20 cellular contexts compared by ENCODE assay signal in genomic region chr17:65573283-65573603, GRCh38. TPM values are rescaled to one million over a fixed set of nuclear protein-coding genes. Genes with fewer than 3 reads are reported as not detected.
DNase-seq lines count a peak whose midpoint lies in the region; ATAC-seq, FAIRE-seq and TF ChIP-seq lines count a peak whose summit lies in the region.
"Had no signal": no experiment of that assay in that cellular context is flagged by ENCODE, and none has a peak within 500 bp of the region (broad histone marks: within the 10 kb centered on the region; RNA-seq: fewer than 3 reads in every experiment).

No MANE protein-coding gene starts in this region.

- no peaks in the 10 kb centered on the region; a peak in 1 of 5 replicates for H3K9me3 Mint-ChIP-seq in H9
- H3K9me3 Mint-ChIP-seq: CD8-positive, alpha-beta T cell had no signal

- H2AK5ac ChIP-seq in H9 (ENCODE audit: insufficient read length, low read length) (no peak overlapping the region), H1 (ENCODE audit: low read depth, low read length) (peak overlapping the region; percentile 98), neuronal stem cell (ENCODE audit: low read depth, low read length) (peak overlapping the region; percentile 65)

- peak overlapping the region; percentile 18 for H4K5ac ChIP-seq in H9 (ENCODE audit: insufficient read length, low read depth, low read length)
- H4K5ac ChIP-seq in H1 (ENCODE audit: insufficient read length, low read depth, low read length), result peak overlapping the region; percentile 63

- H3K36me3 Mint-ChIP-seq in H9 (ENCODE audit: insufficient read depth in 1 of 3, low read depth in 3 of 3), result 0 out of 7 replicates have a peak, but pooled peaks cover 0 to 2% (median 0%) of the 10 kb centered on the region in 3 experiments
- H3K36me3 Mint-ChIP-seq: CD8-positive, alpha-beta T cell had no signal

- H2BK15ac ChIP-seq in H9 (ENCODE audit: low read depth, low read length) (no peak overlapping the region), H1 (ENCODE audit: low read length) (no peak overlapping the region), neuronal stem cell (ENCODE audit: low read length) (no peak overlapping the region)

- peak overlapping the region; percentile 69 for H3K18ac ChIP-seq in H9 (ENCODE audit: insufficient read length, low read depth, low read length)
- peak overlapping the region; percentile 96 for H3K18ac ChIP-seq in H1 (ENCODE audit: extremely low read depth, low read length)
- peak overlapping the region; percentile 54 for H3K18ac ChIP-seq in neuronal stem cell (ENCODE audit: low read length)

- TF ChIP-seq CTCF in H9 (conservative IDR thresholded peaks at IDR 0.05) (no peak), H1 (IDR thresholded peaks at IDR 0.05; ENCODE audit: control extremely low read depth in 1 of 3, insufficient read depth in 1 of 3, low read depth in 1 of 3, low read length in 3 of 3) (no peak), foreskin fibroblast (IDR thresholded peaks at IDR 0.05; ENCODE audit: low read depth, low read length) (no peak)

- peak overlapping the region; percentile 47 for H2BK5ac ChIP-seq in H9 (ENCODE audit: insufficient read length, low read length)
- peak overlapping the region; percentile 99 for H2BK5ac ChIP-seq in H1 (ENCODE audit: low read depth, low read length)
- H2BK5ac ChIP-seq in neuronal stem cell (ENCODE audit: low read length), result no peak overlapping the region

- no peak for TF ChIP-seq POLR2A in H1 (IDR thresholded peaks at IDR 0.05; ENCODE audit: control extremely low read depth in 1 of 2, low read depth in 2 of 2, low read length in 2 of 2)

- POLR2A ChIA-PET in H1 (lab: Charles Lee; ENCODE audit: partially characterized antibody), result interaction anchor here (0.7 to 3.4 kb wide), 12 partner anchors 8 to 598 kb away, joined by 3 to 26 read pairs (median 5); partner anchors contain the start of gene AXIN2

- no peaks in the 10 kb centered on the region for H3K79me2 ChIP-seq in H9 (ENCODE audit: insufficient read depth, low read length)
- H3K79me2 ChIP-seq in H1 (ENCODE audit: control insufficient read depth in 1 of 2, insufficient read depth in 2 of 2, low read length in 2 of 2), result no peaks in the 10 kb centered on the region

- H3K27ac Mint-ChIP-seq in H9, result peak overlapping the region; percentile 96 to 99 (median 97)
- H3K27ac Mint-ChIP-seq: CD8-positive, alpha-beta T cell had no signal

- DNase-seq in H9, result no peak
- DNase-seq in H1 (ENCODE audit: low read depth in 1 of 2, low spot score in 2 of 2), result peak in 1 of 2 experiments; percentile 78
- no peak for DNase-seq in neuronal stem cell (ENCODE audit: low spot score)
- DNase-seq in stimulated activated CD4-positive, alpha-beta T cell treated with anti-CD3 and anti-CD28 coated beads, Interleukin-15, amount 100 ng/mL, for 24 hours, result no peak
- no peak for DNase-seq in foreskin fibroblast
- DNase-seq: CD8-positive, alpha-beta T cell; DMS53; NCI-H1105; NCI-H1694 treated with DMSO at 0.1 percent for 48 hours; NCI-H2227 treated with DMSO at 0.1 percent for 48 hours; NCI-H510A treated with DMSO at 0.1 percent for 48 hours; NCI-H82; SHP77 had no signal

- no peak overlapping the region for H3K9ac ChIP-seq in H9 (ENCODE audit: extremely low read depth, insufficient read length, low read length)
- peak overlapping the region in 3 of 4 experiments; percentile 49 to 78 (median 53); a peak in 6 of 7 replicates for H3K9ac ChIP-seq in H1 (replicated peaks in 1 of 4; ENCODE audit: extremely low read depth in 1 of 4, low read depth in 3 of 4, low read length in 3 of 4)
- H3K9ac ChIP-seq in neuronal stem cell (ENCODE audit: low read depth, low read length, poor library complexity), result no peak overlapping the region
- H3K9ac ChIP-seq: BLaER1 treated with 17β-estradiol and CSF1 and Interleukin-3, amounts not matched to agents 10 nM and 100 nM had no signal

- peak overlapping the region; percentile 1 to 69; a peak in 4 of 5 replicates for H3K4me3 Mint-ChIP-seq in H9
- H3K4me3 Mint-ChIP-seq: CD8-positive, alpha-beta T cell had no signal

- H3K27me3 ChIP-seq in H9 (ENCODE audit: insufficient read depth, low read length) (no peaks in the 10 kb centered on the region; the same call in 1 of the 2 replicates), H1 (replicated peaks in 1 of 4; ENCODE audit: control insufficient read depth in 3 of 4, extremely low read depth in 1 of 4, insufficient read depth in 3 of 4, low read length in 3 of 4) (no peaks in the 10 kb centered on the region), neuronal stem cell (ENCODE audit: control insufficient read depth in 3 of 3, insufficient read depth in 3 of 3, low read depth in 1 of 3, low read length in 3 of 3) (peaks cover 0 to 13% (median 0%) of the 10 kb centered on the region in 3 experiments)
- H3K27me3 ChIP-seq: BLaER1 treated with 17β-estradiol and CSF1 and Interleukin-3, amounts not matched to agents 10 nM and 100 nM had no signal

- H2BK20ac ChIP-seq in H9 (ENCODE audit: low read depth, low read length, poor library complexity, severe bottlenecking) (no peak overlapping the region), H1 (ENCODE audit: low read length) (peak overlapping the region; percentile 98)

- no peak for TF ChIP-seq EP300 in H1 (IDR thresholded peaks at IDR 0.05; ENCODE audit: borderline replicate concordance in 1 of 2, low read depth in 2 of 2, low read length in 2 of 2)

- H3K4me1 Mint-ChIP-seq in H9, result peaks cover 53 to 54% of the 10 kb centered on the region in 2 experiments

- H2BK12ac ChIP-seq in H9 (ENCODE audit: insufficient read length, low read depth, low read length), result peak overlapping the region; percentile 29
- peak overlapping the region; percentile 100 for H2BK12ac ChIP-seq in H1 (ENCODE audit: low read depth, low read length)
- no peak overlapping the region for H2BK12ac ChIP-seq in neuronal stem cell (ENCODE audit: low read length)

- no CpG with 5 or more reads among the region's 5 CpGs for WGBS in H9 (ENCODE audit: extremely low coverage, insufficient read length, low lambda C conversion rate)
- 9% methylated on average over 4 of the region's 5 CpGs; no CpG with 5 or more reads in 1 of the 2 experiments for WGBS in H1 (ENCODE audit: extremely low coverage in 1 of 2, insufficient coverage in 1 of 2, insufficient read length in 1 of 2, insufficient replicate concordance in 2 of 2, low coverage in 1 of 2, low lambda C conversion rate in 2 of 2, missing lambda C conversion rate in 1 of 2), 2 experiments
- no CpG with 5 or more reads among the region's 5 CpGs for WGBS in neuronal stem cell (ENCODE audit: extremely low coverage in 2 of 2, insufficient read length in 2 of 2, insufficient replicate concordance in 1 of 2), 2 donors

- FAIRE-seq in H1 (lab: Jason Lieb, UNC), result no peak
- FAIRE-seq: GM12892, H54 had no signal

- H3K23ac ChIP-seq in H9 (ENCODE audit: insufficient read length, low read depth, low read length), result no peak overlapping the region
- no peak overlapping the region for H3K23ac ChIP-seq in H1 (ENCODE audit: insufficient read length)
- peak overlapping the region; percentile 47 for H3K23ac ChIP-seq in neuronal stem cell (ENCODE audit: low read depth, low read length, poor library complexity)

- H3K14ac ChIP-seq in H9 (ENCODE audit: insufficient read depth, low read length) (peak overlapping the region; percentile 67), H1 (ENCODE audit: insufficient read length) (peak overlapping the region; percentile 4), neuronal stem cell (ENCODE audit: low read length) (no peak overlapping the region)

- CTCF ChIA-PET in H1 (lab: Charles Lee; ENCODE audit: partially characterized antibody), result interaction anchor here (0.6 to 1.4 kb wide), 2 partner anchors 10 to 17 kb away, joined by 3 to 4 read pairs; no protein-coding TSS in a partner anchor

- H4K8ac ChIP-seq in H9 (replicated peaks; ENCODE audit: insufficient read length, low read depth, low read length), result no peak overlapping the region
- peak overlapping the region; percentile 75 for H4K8ac ChIP-seq in H1 (ENCODE audit: extremely low read depth, insufficient read depth, low read length)
- no peak overlapping the region for H4K8ac ChIP-seq in neuronal stem cell (ENCODE audit: low read depth, low read length)

- no peaks in the 10 kb centered on the region for H4K20me1 ChIP-seq in H9 (ENCODE audit: control insufficient read depth, insufficient read depth, insufficient read length)
- no peaks in the 10 kb centered on the region for H4K20me1 ChIP-seq in H1 (replicated peaks in 1 of 2; ENCODE audit: control insufficient read depth in 1 of 2, insufficient read depth in 2 of 2, low read length in 2 of 2)
- H4K20me1 ChIP-seq: BLaER1 treated with 17β-estradiol and CSF1 and Interleukin-3, amounts not matched to agents 10 nM and 100 nM had no signal

- TF ChIP-seq RAD21 in H1 (IDR thresholded peaks at IDR 0.05 in 1 of 2, conservative IDR thresholded peaks at IDR 0.05 in 1 of 2; ENCODE audit: low read depth in 2 of 2, low read length in 2 of 2), result no peak

- H3K4me2 ChIP-seq in H9 (ENCODE audit: insufficient read depth, insufficient read length, low read length), result no peak overlapping the region
- H3K4me2 ChIP-seq in H1 (ENCODE audit: insufficient read depth in 1 of 2, low read depth in 2 of 2, low read length in 2 of 2), result peak overlapping the region; percentile 64 to 78
- no peak overlapping the region for H3K4me2 ChIP-seq in neuronal stem cell (ENCODE audit: insufficient read depth, low read length, poor library complexity, severe bottlenecking)
- H3K4me2 ChIP-seq: BLaER1 treated with 17β-estradiol and CSF1 and Interleukin-3, amounts not matched to agents 10 nM and 100 nM had no signal

- peak overlapping the region in 2 of 4 experiments; percentile 16 to 40; a peak in 3 of 8 replicates for H3K4me3 ChIP-seq in H1 (ENCODE audit: extremely low read depth in 1 of 4, insufficient read depth in 2 of 4, low read depth in 3 of 4, low read length in 4 of 4)
- H3K4me3 ChIP-seq in iPS-18c (ENCODE audit: insufficient read depth, low read depth, low read length), result 0 out of 2 replicates have a peak overlapping the region, but pooled peaks have one; percentile 9
- peak overlapping the region in 1 of 2 donors; percentile 1 for H3K4me3 ChIP-seq in neuronal stem cell (ENCODE audit: low read length in 2 of 2)
- H3K4me3 ChIP-seq in foreskin fibroblast (ENCODE audit: low read depth in 1 of 2, low read length in 2 of 2), result no peak overlapping the region
- H3K4me3 ChIP-seq: BLaER1 treated with 17β-estradiol and CSF1 and Interleukin-3, amounts not matched to agents 10 nM and 100 nM; SK-N-MC had no signal

- H3K4ac ChIP-seq in H9 (ENCODE audit: low read depth, low read length) (peak overlapping the region; percentile 30; the same call in 1 of the 2 replicates), H1 (replicated peaks; ENCODE audit: insufficient read length, low read depth, low read length) (peak overlapping the region; percentile 100), neuronal stem cell (ENCODE audit: low read length) (no peak overlapping the region)

- H3T11ph ChIP-seq in H9 (ENCODE audit: low read length), result no peak overlapping the region

- H2AFZ ChIP-seq in H9 (ENCODE audit: low read length) (no peak overlapping the region), H1 (ENCODE audit: low read length) (no peak overlapping the region), neuronal stem cell (ENCODE audit: low read length) (peak overlapping the region; percentile 69)

- H3K9me3 ChIP-seq in H9 (ENCODE audit: control insufficient read depth, low read depth, low read length) (no peaks in the 10 kb centered on the region), H1 (ENCODE audit: insufficient read depth in 2 of 2, low read depth in 1 of 2, low read length in 1 of 2) (no peaks in the 10 kb centered on the region), iPS-18c (ENCODE audit: control insufficient read depth, insufficient read depth, low read length) (no peaks in the 10 kb centered on the region), neuronal stem cell (replicated peaks in 1 of 2; ENCODE audit: control insufficient read depth in 2 of 2, insufficient read depth in 1 of 2, low read depth in 1 of 2, low read length in 2 of 2) (no peaks in the 10 kb centered on the region)

- H3K27me3 Mint-ChIP-seq in H9 (ENCODE audit: low read depth), result peaks cover 7% of the 10 kb centered on the region

- no peak overlapping the region for H3K56ac ChIP-seq in H9 (ENCODE audit: insufficient read length, low read depth, low read length)
- H3K56ac ChIP-seq in H1 (replicated peaks; ENCODE audit: insufficient read length, low read depth, low read length), result peak overlapping the region; percentile 70

- peak overlapping the region; percentile 88 for H3K27ac ChIP-seq in H9 (ENCODE audit: insufficient read length, low read depth, low read length)
- H3K27ac ChIP-seq in H1 (ENCODE audit: low read depth, low read length), result peak overlapping the region; percentile 93
- H3K27ac ChIP-seq in neuronal stem cell (replicated peaks; ENCODE audit: low read length), result no peak overlapping the region
- H3K27ac ChIP-seq: BLaER1 treated with 17β-estradiol and CSF1 and Interleukin-3, amounts not matched to agents 10 nM and 100 nM; HL-60; SK-N-MC had no signal

- H3K36me3 ChIP-seq in H1 (ENCODE audit: control insufficient read depth in 2 of 4, insufficient read depth in 4 of 4, low read length in 3 of 4) (no peaks in the 10 kb centered on the region), neuronal stem cell (replicated peaks in 1 of 2; ENCODE audit: control insufficient read depth in 2 of 2, insufficient read depth in 2 of 2, low read length in 2 of 2) (no peaks in the 10 kb centered on the region)
- H3K36me3 ChIP-seq: BLaER1 treated with 17β-estradiol and CSF1 and Interleukin-3, amounts not matched to agents 10 nM and 100 nM had no signal

- peaks cover 12% of the 10 kb centered on the region; the same call in 1 of the 2 replicates for H3K4me1 ChIP-seq in H9 (ENCODE audit: insufficient read depth, low read length)
- H3K4me1 ChIP-seq in H1 (replicated peaks in 1 of 4; ENCODE audit: control insufficient read depth in 3 of 4, insufficient read depth in 4 of 4, low read length in 3 of 4), result peaks cover 10 to 22% (median 15%) of the 10 kb centered on the region in 4 experiments
- peaks cover 16 to 19% of the 10 kb centered on the region in 2 donors for H3K4me1 ChIP-seq in neuronal stem cell (ENCODE audit: control insufficient read depth in 2 of 2, insufficient read depth in 1 of 2, low read depth in 1 of 2, low read length in 2 of 2)

- H2BK120ac ChIP-seq in H9 (ENCODE audit: low read depth, low read length, poor library complexity, severe bottlenecking) (peak overlapping the region; percentile 78), H1 (replicated peaks; ENCODE audit: low read depth, low read length) (peak overlapping the region; percentile 100), neuronal stem cell (ENCODE audit: low read depth, low read length) (no peak overlapping the region)

- H3K23me2 ChIP-seq in H9 (ENCODE audit: insufficient read length, low read depth, low read length, poor library complexity, severe bottlenecking) (peaks cover 3% of the 10 kb centered on the region), H1 (ENCODE audit: low read depth, low read length) (no peaks in the 10 kb centered on the region)

- H3K79me1 ChIP-seq in H9 (ENCODE audit: insufficient read depth, low read depth, low read length, poor library complexity, severe bottlenecking) (no peaks in the 10 kb centered on the region), H1 (ENCODE audit: low read depth, low read length) (no peaks in the 10 kb centered on the region), neuronal stem cell (ENCODE audit: low read depth, low read length) (no peaks in the 10 kb centered on the region)

- no peak for ATAC-seq in GM18502 (IDR thresholded peaks at IDR 0.05; ENCODE audit: poor library complexity, unreplicated experiment)
- ATAC-seq: CD8-positive, alpha-beta T cell had no signal

- H4K91ac ChIP-seq in H9 (ENCODE audit: insufficient read length, low read depth, low read length) (peak overlapping the region; percentile 79), H1 (replicated peaks; ENCODE audit: insufficient read length, low read length) (peak overlapping the region; percentile 97), neuronal stem cell (ENCODE audit: low read depth, low read length, poor library complexity) (no peak overlapping the region)

RNA-seq across cellular contexts. Expression of gene AXIN2, which starts 11.8 kb away (rescaled TPM):
- total RNA-seq in H9 (2021), result 35.0 and 35.6 TPM in 2 replicates
- 31.7 and 33.4 TPM in 2 replicates for total RNA-seq in H1 (2021; fragmentation: NEBNext Ultra II Directional; extraction: Animal tissue kit (Norgen Biotek cat#: 25700))
- polyA plus RNA-seq in H1 (2011; rRNA removed), result 17.7 and 24.2 TPM in 2 replicates
- 19.3 TPM for polyA plus RNA-seq in H1 (2011; cell fraction: cytosol; rRNA removed)
- polyA plus RNA-seq in H1 (2011; cell fraction: nucleus; rRNA removed), result 36.2 TPM
- polyA plus RNA-seq in H1 (2012, experiment 1 of 2), result 18.3 to 25.8 TPM (median 20.3 TPM) in 4 replicates
- polyA plus RNA-seq in H1 (2012, experiment 2 of 2), result 9.2 TPM
- polyA plus RNA-seq in H1 (2013, experiment 1 of 2), result 17.7 TPM
- polyA plus RNA-seq in H1 (2013, experiment 2 of 2), result 15.4 TPM
- 14.1 and 21.3 TPM in 2 replicates for polyA minus RNA-seq in H1 (2011; rRNA and poly(A)+ RNA removed)
- 21.3 TPM for polyA minus RNA-seq in H1 (2011; cell fraction: cytosol; rRNA and poly(A)+ RNA removed)
- polyA minus RNA-seq in H1 (2011; cell fraction: nucleus; rRNA and poly(A)+ RNA removed), result 44.5 TPM
- 7.2 TPM for polyA plus RNA-seq in neuronal stem cell (2013, experiment 1 of 2)
- polyA plus RNA-seq in neuronal stem cell (2013, experiment 2 of 2), result 7.1 TPM

Comparison
In these comparisons a context has a peak if more than half of its experiments do, and no peak if none do; other contexts are left out.
1. H3K4me2 ChIP-seq: peak in H1 (2 of 2); none in H9 (single experiment) and neuronal stem cell (single experiment).
2. H3K9ac ChIP-seq: peak in H1 (3 of 4); none in H9 (single experiment) and neuronal stem cell (single experiment).
3. Peak in every context shown above with its lines, with median percentiles within 50 percentile points of each other: H3K18ac ChIP-seq.